Comparison of ENCODE assay signal across 18 cellular contexts in genomic region chr7:111802194-111802785, GRCh38.
"Had no signal": no experiment of that assay in that cellular context is flagged by ENCODE, and none has a peak within 500 bp of the region (broad histone marks: within the 10 kb centered on the region; RNA-seq: fewer than 3 reads in every experiment).

No MANE protein-coding gene starts in this region.

- H3K4me1 ChIP-seq: breast epithelium, stomach, uterus had no signal

- ATAC-seq: activated CD8-positive, alpha-beta T cell treated with anti-CD3 and anti-CD28 coated beads, Interleukin-2, amount 10 ng/mL, durations not matched to agents 7 days and 5 days; activated naive CD4-positive, alpha-beta T cell treated with anti-CD3 and anti-CD28 coated beads, Interleukin-2, amount 50 U/mL, for 72 hours; gastroesophageal sphincter; WTC11 had no signal

- H3K27ac ChIP-seq: breast epithelium, gastroesophageal sphincter, sigmoid colon, stomach, uterus had no signal

- H3K4me3 Mint-ChIP-seq: activated CD8-positive, alpha-beta T cell treated with anti-CD3 and anti-CD28 coated beads, Interleukin-2, amount 10 ng/mL, durations not matched to agents 7 days and 5 days; mesothelial cell of epicardium; neural crest cell; WTC11 had no signal

- H3K4me1 Mint-ChIP-seq: neural crest cell, WTC11 had no signal

- H3K36me3 ChIP-seq: breast epithelium, sigmoid colon, uterus had no signal

- H3K27ac Mint-ChIP-seq: activated CD8-positive, alpha-beta T cell treated with anti-CD3 and anti-CD28 coated beads, Interleukin-2, amount 10 ng/mL, durations not matched to agents 7 days and 5 days; activated naive CD4-positive, alpha-beta T cell treated with anti-CD3 and anti-CD28 coated beads, Interleukin-2, amount 50 U/mL, for 72 hours; WTC11 had no signal

- DNase-seq: activated CD4-positive, alpha-beta T cell treated with anti-CD3 and anti-CD28 coated beads for 48 hours; activated CD8-positive, alpha-beta memory T cell treated with anti-CD3 and anti-CD28 coated beads, Interleukin-2, amount 50 U/mL, for 4 hours; activated CD8-positive, alpha-beta T cell treated with anti-CD3 and anti-CD28 coated beads, Interleukin-2, amount 10 ng/mL, durations not matched to agents 7 days and 5 days; activated gamma-delta T cell; activated T-cell treated with anti-CD3 and anti-CD28 coated beads, Interleukin-2, amount 50 U/mL, for 48 hours; amygdala; dermis blood vessel endothelial cell; sigmoid colon; stimulated activated CD4-positive, alpha-beta T cell treated with anti-CD3 and anti-CD28 coated beads, Interleukin-1b, Interleukin-23, amount 100 ng/mL, for 48 hours; stomach; T-helper 2 cell; uterus had no signal

- H3K27me3 ChIP-seq: breast epithelium, gastroesophageal sphincter, sigmoid colon, stomach, uterus had no signal

- H3K4me3 ChIP-seq: breast epithelium, gastroesophageal sphincter, sigmoid colon, stomach, uterus had no signal
